ENCODE assay signal across 18 cellular contexts in genomic region chr3:56958879-56959607, GRCh38.
DNase-seq lines count a peak whose midpoint lies in the region; ATAC-seq and TF ChIP-seq lines count a peak whose summit lies in the region.
"Had no signal": no experiment of that assay in that cellular context is flagged by ENCODE, and none has a peak within 500 bp of the region (broad histone marks: within the 10 kb centered on the region; RNA-seq: fewer than 3 reads in every experiment).

No MANE protein-coding gene starts in this region.

- H3K27me3 Mint-ChIP-seq in CD4-positive, CD25-positive, alpha-beta regulatory T cell, result no peaks in the 10 kb centered on the region

- no peaks in the 10 kb centered on the region for H3K36me3 ChIP-seq in CD4-positive, CD25-positive, alpha-beta regulatory T cell (ENCODE audit: control insufficient read depth, insufficient read depth, low read length)
- H3K36me3 ChIP-seq in OCI-LY3 (replicated peaks; ENCODE audit: low read depth, low read length), result no peaks in the 10 kb centered on the region
- H3K36me3 ChIP-seq: BLaER1 had no signal

- no peak for ATAC-seq in CD4-positive, CD25-positive, alpha-beta regulatory T cell (ENCODE audit: low read depth in 2 of 2)
- ATAC-seq in HG02571 (IDR thresholded peaks at IDR 0.05; ENCODE audit: unreplicated experiment), result no peak
- ATAC-seq: CD8-positive, alpha-beta T cell had no signal

- H3K4me1 Mint-ChIP-seq in CD4-positive, CD25-positive, alpha-beta regulatory T cell, result peaks cover 5 to 15% (median 10%) of the 10 kb centered on the region in 4 donors
- H3K4me1 Mint-ChIP-seq: CD14-positive monocyte had no signal

- H3K4me3 ChIP-seq in CD4-positive, CD25-positive, alpha-beta regulatory T cell (ENCODE audit: low read depth, low read length), result no peak overlapping the region
- H3K4me3 ChIP-seq in GM12865 (ENCODE audit: low read depth, low read length), result no peak overlapping the region
- H3K4me3 ChIP-seq in OCI-LY3 (ENCODE audit: low read length), result peak overlapping the region; percentile 60
- H3K4me3 ChIP-seq: BLaER1 had no signal

- H3K27me3 ChIP-seq in CD4-positive, CD25-positive, alpha-beta regulatory T cell (ENCODE audit: control insufficient read depth, insufficient read depth, low read length), result no peaks in the 10 kb centered on the region
- peaks cover 46% of the 10 kb centered on the region for H3K27me3 ChIP-seq in OCI-LY3 (ENCODE audit: low read depth, low read length)
- H3K27me3 ChIP-seq: BLaER1 had no signal

- no peaks in the 10 kb centered on the region for H3K36me3 Mint-ChIP-seq in CD4-positive, CD25-positive, alpha-beta regulatory T cell
- H3K36me3 Mint-ChIP-seq: CD14-positive monocyte; CD8-positive, alpha-beta T cell had no signal

- H3K4me2 ChIP-seq in OCI-LY3 (ENCODE audit: low read length), result peak overlapping the region; percentile 80
- H3K4me2 ChIP-seq: BLaER1, KMS-11 had no signal

- no peak overlapping the region for H3K4me3 Mint-ChIP-seq in CD4-positive, CD25-positive, alpha-beta regulatory T cell
- H3K4me3 Mint-ChIP-seq: CD14-positive monocyte; CD8-positive, alpha-beta T cell; H9 had no signal

- no peak for DNase-seq in CD4-positive, CD25-positive, alpha-beta regulatory T cell
- peak; percentile 25 for DNase-seq in GM12865 (ENCODE audit: low read depth)
- peak; percentile 54 for DNase-seq in left kidney (ENCODE audit: low read depth, low spot score)
- DNase-seq in GM03348 (ENCODE audit: low spot score), result no peak
- DNase-seq in NCI-H1105 (lab: John Stamatoyannopoulos, UW), result no peak
- no peak for DNase-seq in epidermal melanocyte (ENCODE audit: insufficient read length, low spot score)
- DNase-seq: 8988T; Calu3; CD8-positive, alpha-beta T cell; DMS79 treated with DMSO at 0.1 percent for 48 hours; GF-D8; H9 had no signal

- peak overlapping the region; percentile 19; the same call in 1 of the 2 replicates for H3K9ac ChIP-seq in OCI-LY3 (ENCODE audit: low read length)
- H3K9ac ChIP-seq: BLaER1, KMS-11 had no signal

- no peaks in the 10 kb centered on the region for H3K9me3 ChIP-seq in CD4-positive, CD25-positive, alpha-beta regulatory T cell (ENCODE audit: control insufficient read depth in 2 of 2, low read length in 2 of 2)
- no peaks in the 10 kb centered on the region for H3K9me3 ChIP-seq in OCI-LY3 (ENCODE audit: insufficient read depth, low read length)
- H3K9me3 ChIP-seq: BLaER1 had no signal

- peaks cover 3% of the 10 kb centered on the region; the same call in 1 of the 2 replicates for H4K20me1 ChIP-seq in OCI-LY3 (ENCODE audit: insufficient read depth, low read length)
- H4K20me1 ChIP-seq: BLaER1 had no signal

- no peaks in the 10 kb centered on the region for H3K9me3 Mint-ChIP-seq in CD4-positive, CD25-positive, alpha-beta regulatory T cell
- H3K9me3 Mint-ChIP-seq: CD14-positive monocyte; CD8-positive, alpha-beta T cell; H9 had no signal

- no peaks in the 10 kb centered on the region for H3K79me2 ChIP-seq in OCI-LY3 (ENCODE audit: low read length)

- no peak overlapping the region for H2AFZ ChIP-seq in OCI-LY3 (ENCODE audit: low read depth, low read length)

- H3K27ac Mint-ChIP-seq in CD4-positive, CD25-positive, alpha-beta regulatory T cell, result peak overlapping the region in 2 of 3 donors; percentile 30 to 69
- H3K27ac Mint-ChIP-seq: CD14-positive monocyte; CD8-positive, alpha-beta T cell; H9 had no signal

- H3K4me1 ChIP-seq in CD4-positive, CD25-positive, alpha-beta regulatory T cell (ENCODE audit: control insufficient read depth, insufficient read depth, low read length, poor library complexity, severe bottlenecking), result no peaks in the 10 kb centered on the region
- H3K4me1 ChIP-seq in OCI-LY3 (ENCODE audit: low read length), result peaks cover 52% of the 10 kb centered on the region
- H3K4me1 ChIP-seq: BLaER1 had no signal

- no peak overlapping the region for H3K27ac ChIP-seq in CD4-positive, CD25-positive, alpha-beta regulatory T cell (ENCODE audit: insufficient read depth, low read length, poor library complexity, severe bottlenecking)
- H3K27ac ChIP-seq in OCI-LY3 (ENCODE audit: low read length), result peak overlapping the region; percentile 0; the same call in 1 of the 2 replicates
- H3K27ac ChIP-seq: BLaER1, HL-60, KMS-11 had no signal

- no peak for TF ChIP-seq CTCF in GM12865 (IDR thresholded peaks at IDR 0.05; ENCODE audit: insufficient read depth, low read depth, low read length, missing control alignments)
- TF ChIP-seq CTCF in OCI-LY3 (IDR thresholded peaks at IDR 0.05; ENCODE audit: low read depth, low read length), result no peak

Comparison
In these comparisons a context has a peak if more than half of its experiments do, and no peak if none do; other contexts are left out.
1. DNase-seq: peak in GM12865 (single experiment) and left kidney (single experiment); none in CD4-positive, CD25-positive, alpha-beta regulatory T cell (0 of 3), GM03348 (single experiment), NCI-H1105 (single experiment) and epidermal melanocyte (single experiment).